ENCODE assay signal across 2 cellular contexts in genomic region chr14:22597771-22598098, GRCh38.
TF ChIP-seq lines count a peak whose summit lies in the region.

No MANE protein-coding gene starts in this region.

TF ChIP-seq in endothelial cell of umbilical vein, 7 proteins besides CTCF, POLR2A, EP300 and RAD21:
- TF ChIP-seq MYC (IDR thresholded peaks at IDR 0.05; ENCODE audit: low read depth, low read length) = no peak
- no peak for TF ChIP-seq FOS (IDR thresholded peaks at IDR 0.05; ENCODE audit: borderline replicate concordance, insufficient read depth, low read length)
- TF ChIP-seq EZH2 (IDR thresholded peaks at IDR 0.05; ENCODE audit: borderline replicate concordance, low read depth, low read length, severe bottlenecking) = no peak
- no peak for TF ChIP-seq JUN (IDR thresholded peaks at IDR 0.05; ENCODE audit: borderline replicate concordance, insufficient read depth, insufficient read length, low read depth)
- TF ChIP-seq MAX (IDR thresholded peaks at IDR 0.05; ENCODE audit: insufficient read depth, insufficient read length) = no peak
- no peak for TF ChIP-seq GATA2 (IDR thresholded peaks at IDR 0.05; ENCODE audit: insufficient read depth, insufficient read length, low read depth, low read length)
- no peak for TF ChIP-seq POLR2AphosphoS5 (IDR thresholded peaks at IDR 0.05; ENCODE audit: insufficient read depth, low read depth, low read length)

TF ChIP-seq in neural cell, 6 proteins besides CTCF, POLR2A, EP300 and RAD21:
- TF ChIP-seq REST (IDR thresholded peaks at IDR 0.05; ENCODE audit: borderline replicate concordance) (no peak), POLR2AphosphoS5 (IDR thresholded peaks at IDR 0.05) (no peak), MXI1 (conservative IDR thresholded peaks at IDR 0.05; ENCODE audit: poor library complexity, severe bottlenecking) (no peak), EZH2 (IDR thresholded peaks at IDR 0.05; ENCODE audit: borderline replicate concordance, insufficient read depth, low read length, poor library complexity, severe bottlenecking) (no peak), TAF1 (IDR thresholded peaks at IDR 0.05; ENCODE audit: low read depth) (no peak), SMC3 (conservative IDR thresholded peaks at IDR 0.05; ENCODE audit: poor library complexity) (no peak)
